ENCODE assay signal across 37 cellular contexts in the genomic region with DNA sequence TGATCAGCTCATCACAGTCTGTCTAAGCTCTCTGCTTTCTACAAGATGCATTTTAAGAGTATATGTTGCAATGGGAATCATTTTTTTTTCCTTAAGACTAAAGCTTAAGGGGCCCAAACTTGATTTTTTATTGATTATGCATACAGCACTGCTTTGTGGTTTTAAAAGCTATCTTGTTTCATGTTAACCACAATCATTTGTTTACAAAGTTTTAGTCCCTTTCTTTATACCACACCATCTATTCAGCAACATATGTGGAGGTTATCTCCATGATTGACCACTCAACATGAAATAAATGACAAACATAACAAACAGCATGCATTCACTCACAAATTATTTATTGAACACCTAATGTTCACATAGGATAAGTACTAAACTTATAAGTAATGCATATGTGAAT.
"Had no signal": no experiment of that assay in that cellular context is flagged by ENCODE, and none has a peak within 500 bp of the region (broad histone marks: within the 10 kb centered on the region; RNA-seq: fewer than 3 reads in every experiment).

No MANE protein-coding gene starts in this region.

- DNase-seq: activated effector memory CD4-positive, alpha-beta T cell treated with anti-CD3 and anti-CD28 coated beads, Interleukin-2, amount 50 U/mL, for 16 hours; activated effector memory CD4-positive, alpha-beta T cell treated with Interleukin-2 at 50 U/mL for 16 hours; activated gamma-delta T cell; activated gamma-delta T cell treated with Interleukin-2 at 50 U/mL for 16 hours; activated naive CD4-positive, alpha-beta T cell; activated naive CD4-positive, alpha-beta T cell treated with anti-CD3 and anti-CD28 coated beads for 36 hours; activated naive CD4-positive, alpha-beta T cell treated with anti-CD3 and anti-CD28 coated beads, Interleukin-2, amount 10 ng/mL, durations not matched to agents 7 days and 5 days; activated naive CD4-positive, alpha-beta T cell treated with anti-CD3 and anti-CD28 coated beads, Interleukin-2, amount 50 U/mL, for 16 hours; activated naive CD4-positive, alpha-beta T cell treated with Interleukin-2 at 50 U/mL for 16 hours; activated naive CD8-positive, alpha-beta T cell treated with anti-CD3 and anti-CD28 coated beads for 36 hours; activated naive CD8-positive, alpha-beta T cell treated with anti-CD3 and anti-CD28 coated beads, Interleukin-2, amount 10 ng/mL, durations not matched to agents 7 days and 5 days; activated naive CD8-positive, alpha-beta T cell treated with anti-CD3 and anti-CD28 coated beads, Interleukin-2, amount 50 U/mL, for 24 hours; activated T-cell treated with anti-CD3 and anti-CD28 coated beads, Interleukin-2, amount 50 U/mL, for 24 hours; activated T-cell treated with anti-CD3 and anti-CD28 coated beads, Interleukin-2, amount 50 U/mL, for 4 hours; activated T-cell treated with anti-CD3 and anti-CD28 coated beads, Interleukin-2, amount 50 U/mL, for 48 hours; activated T-cell treated with anti-CD3 and anti-CD28 coated beads, Interleukin-2, amount 50 U/mL, for 72 hours; adrenal gland; amniotic stem cell; amygdala; anterior cingulate cortex; aorta; body of pancreas; brain microvascular endothelial cell; caudate nucleus; central memory CD4-positive, alpha-beta T cell; cerebellar nuclear complex had no signal

- H3K36me3 ChIP-seq: adrenal gland, ascending aorta, brain microvascular endothelial cell, breast epithelium, cardiac muscle cell had no signal

- H3K27ac ChIP-seq: adrenal gland, ascending aorta, body of pancreas, brain microvascular endothelial cell, breast epithelium, cardiac muscle cell had no signal

- H3K36me3 Mint-ChIP-seq: activated naive CD4-positive, alpha-beta T cell treated with anti-CD3 and anti-CD28 coated beads, Interleukin-2, amount 10 ng/mL, durations not matched to agents 7 days and 5 days; activated naive CD4-positive, alpha-beta T cell treated with anti-CD3 and anti-CD28 coated beads, Interleukin-2, amount 50 U/mL, for 24 hours; activated naive CD4-positive, alpha-beta T cell treated with anti-CD3 and anti-CD28 coated beads, Interleukin-2, amount 50 U/mL, for 72 hours; activated naive CD8-positive, alpha-beta T cell; activated naive CD8-positive, alpha-beta T cell treated with anti-CD3 and anti-CD28 coated beads for 36 hours; activated naive CD8-positive, alpha-beta T cell treated with anti-CD3 and anti-CD28 coated beads, Interleukin-2, amount 10 ng/mL, durations not matched to agents 7 days and 5 days; brain had no signal

- ATAC-seq: activated naive CD4-positive, alpha-beta T cell treated with anti-CD3 and anti-CD28 coated beads, Interleukin-2, amount 50 U/mL, for 72 hours; activated naive CD8-positive, alpha-beta T cell treated with anti-CD3 and anti-CD28 coated beads, Interleukin-2, amount 50 U/mL, for 24 hours; activated T-cell treated with anti-CD3 and anti-CD28 coated beads, Interleukin-2, amount 50 U/mL, for 4 hours; activated T-cell treated with anti-CD3 and anti-CD28 coated beads, Interleukin-2, amount 50 U/mL, for 72 hours; activated T-helper 17 cell treated with anti-CD3 and anti-CD28 coated beads, Interleukin-2, amount 50 U/mL, for 72 hours; body of pancreas had no signal

- H3K27me3 Mint-ChIP-seq: activated naive CD4-positive, alpha-beta T cell treated with anti-CD3 and anti-CD28 coated beads, Interleukin-2, amount 10 ng/mL, durations not matched to agents 7 days and 5 days; activated naive CD8-positive, alpha-beta T cell; activated naive CD8-positive, alpha-beta T cell treated with anti-CD3 and anti-CD28 coated beads for 36 hours; brain had no signal

- H3K4me1 ChIP-seq: adrenal gland, ascending aorta, body of pancreas, breast epithelium had no signal

- H3K27ac Mint-ChIP-seq: activated naive CD4-positive, alpha-beta T cell treated with anti-CD3 and anti-CD28 coated beads for 36 hours; activated naive CD4-positive, alpha-beta T cell treated with anti-CD3 and anti-CD28 coated beads, Interleukin-2, amount 10 ng/mL, durations not matched to agents 7 days and 5 days; activated naive CD4-positive, alpha-beta T cell treated with anti-CD3 and anti-CD28 coated beads, Interleukin-2, amount 50 U/mL, for 24 hours; activated naive CD4-positive, alpha-beta T cell treated with anti-CD3 and anti-CD28 coated beads, Interleukin-2, amount 50 U/mL, for 72 hours; activated naive CD8-positive, alpha-beta T cell; activated naive CD8-positive, alpha-beta T cell treated with anti-CD3 and anti-CD28 coated beads for 36 hours; activated naive CD8-positive, alpha-beta T cell treated with anti-CD3 and anti-CD28 coated beads, Interleukin-2, amount 10 ng/mL, durations not matched to agents 7 days and 5 days; activated naive CD8-positive, alpha-beta T cell treated with anti-CD3 and anti-CD28 coated beads, Interleukin-2, amount 50 U/mL, for 24 hours; activated T-cell treated with anti-CD3 and anti-CD28 coated beads, Interleukin-2, amount 50 U/mL, for 24 hours; activated T-cell treated with anti-CD3 and anti-CD28 coated beads, Interleukin-2, amount 50 U/mL, for 72 hours; activated T-helper 1 cell treated with anti-CD3 and anti-CD28 coated beads, Interleukin-12 subunit alpha, Interleukin-12 subunit beta, Interleukin-2, Interleukin-4 antibody, amounts not matched to agents 30 ng/mL and 10 ng/mL and 1 ng/mL, durations not matched to agents 14 hours and 24 hours and 36 hours; activated T-helper 17 cell treated with anti-CD3 and anti-CD28 coated beads, Interleukin-2, amount 50 U/mL, for 72 hours; activated T-helper 2 cell treated with anti-CD3 and anti-CD28 coated beads, Interferon-gamma antibody, Interleukin-2, Interleukin-4, amounts not matched to agents 10 μg/mL and 5 μg/mL and 100 μg/mL, durations not matched to agents 14 hours and 24 hours and 36 hours; brain had no signal

- H3K4me1 Mint-ChIP-seq: activated naive CD4-positive, alpha-beta T cell treated with anti-CD3 and anti-CD28 coated beads, Interleukin-2, amount 10 ng/mL, durations not matched to agents 7 days and 5 days; activated naive CD4-positive, alpha-beta T cell treated with anti-CD3 and anti-CD28 coated beads, Interleukin-2, amount 50 U/mL, for 24 hours; activated naive CD8-positive, alpha-beta T cell treated with anti-CD3 and anti-CD28 coated beads for 36 hours; activated naive CD8-positive, alpha-beta T cell treated with anti-CD3 and anti-CD28 coated beads, Interleukin-2, amount 10 ng/mL, durations not matched to agents 7 days and 5 days; activated naive CD8-positive, alpha-beta T cell treated with anti-CD3 and anti-CD28 coated beads, Interleukin-2, amount 50 U/mL, for 24 hours; activated T-helper 17 cell treated with anti-CD3 and anti-CD28 coated beads, Interleukin-2, amount 50 U/mL, for 72 hours; central memory CD8-positive, alpha-beta T cell had no signal

- H3K9me3 Mint-ChIP-seq: activated naive CD4-positive, alpha-beta T cell treated with anti-CD3 and anti-CD28 coated beads for 36 hours; activated naive CD4-positive, alpha-beta T cell treated with anti-CD3 and anti-CD28 coated beads, Interleukin-2, amount 10 ng/mL, durations not matched to agents 7 days and 5 days; activated naive CD4-positive, alpha-beta T cell treated with anti-CD3 and anti-CD28 coated beads, Interleukin-2, amount 50 U/mL, for 24 hours; activated naive CD8-positive, alpha-beta T cell treated with anti-CD3 and anti-CD28 coated beads for 36 hours; activated naive CD8-positive, alpha-beta T cell treated with anti-CD3 and anti-CD28 coated beads, Interleukin-2, amount 50 U/mL, for 24 hours; activated T-cell treated with anti-CD3 and anti-CD28 coated beads, Interleukin-2, amount 50 U/mL, for 24 hours; activated T-cell treated with anti-CD3 and anti-CD28 coated beads, Interleukin-2, amount 50 U/mL, for 4 hours; activated T-cell treated with anti-CD3 and anti-CD28 coated beads, Interleukin-2, amount 50 U/mL, for 72 hours; activated T-helper 1 cell treated with anti-CD3 and anti-CD28 coated beads, Interleukin-12 subunit alpha, Interleukin-12 subunit beta, Interleukin-2, Interleukin-4 antibody, amounts not matched to agents 30 ng/mL and 10 ng/mL and 1 ng/mL, durations not matched to agents 14 hours and 24 hours and 36 hours; activated T-helper 17 cell treated with anti-CD3 and anti-CD28 coated beads, Interleukin-2, amount 50 U/mL, for 72 hours; activated T-helper 2 cell treated with anti-CD3 and anti-CD28 coated beads, Interferon-gamma antibody, Interleukin-2, Interleukin-4, amounts not matched to agents 10 μg/mL and 5 μg/mL and 100 μg/mL, durations not matched to agents 14 hours and 24 hours and 36 hours; central memory CD8-positive, alpha-beta T cell had no signal

- H3K9me3 ChIP-seq: adrenal gland, ascending aorta, body of pancreas, breast epithelium had no signal

- H3K4me3 Mint-ChIP-seq: activated naive CD4-positive, alpha-beta T cell treated with anti-CD3 and anti-CD28 coated beads for 36 hours; activated naive CD4-positive, alpha-beta T cell treated with anti-CD3 and anti-CD28 coated beads, Interleukin-2, amount 10 ng/mL, durations not matched to agents 7 days and 5 days; activated naive CD4-positive, alpha-beta T cell treated with anti-CD3 and anti-CD28 coated beads, Interleukin-2, amount 50 U/mL, for 24 hours; activated naive CD8-positive, alpha-beta T cell; activated naive CD8-positive, alpha-beta T cell treated with anti-CD3 and anti-CD28 coated beads for 36 hours; activated naive CD8-positive, alpha-beta T cell treated with anti-CD3 and anti-CD28 coated beads, Interleukin-2, amount 10 ng/mL, durations not matched to agents 7 days and 5 days; activated naive CD8-positive, alpha-beta T cell treated with anti-CD3 and anti-CD28 coated beads, Interleukin-2, amount 50 U/mL, for 24 hours; activated T-cell treated with anti-CD3 and anti-CD28 coated beads, Interleukin-2, amount 50 U/mL, for 24 hours; activated T-cell treated with anti-CD3 and anti-CD28 coated beads, Interleukin-2, amount 50 U/mL, for 4 hours; activated T-cell treated with anti-CD3 and anti-CD28 coated beads, Interleukin-2, amount 50 U/mL, for 72 hours; activated T-helper 1 cell treated with anti-CD3 and anti-CD28 coated beads, Interleukin-12 subunit alpha, Interleukin-12 subunit beta, Interleukin-2, Interleukin-4 antibody, amounts not matched to agents 30 ng/mL and 10 ng/mL and 1 ng/mL, durations not matched to agents 14 hours and 24 hours and 36 hours; activated T-helper 17 cell treated with anti-CD3 and anti-CD28 coated beads, Interleukin-2, amount 50 U/mL, for 72 hours; brain; central memory CD8-positive, alpha-beta T cell had no signal

- H3K4me3 ChIP-seq: adrenal gland, ascending aorta, body of pancreas, breast epithelium, cardiac muscle cell had no signal

- H3K27me3 ChIP-seq: adrenal gland, ascending aorta, body of pancreas, brain microvascular endothelial cell, breast epithelium, cardiac muscle cell had no signal
